ENCODE assay signal across 19 cellular contexts in genomic region chr4:140777894-140778293, GRCh38. TPM values are rescaled to one million over a fixed set of nuclear protein-coding genes. Genes with fewer than 3 reads are reported as not detected.
DNase-seq lines count a peak whose midpoint lies in the region; ATAC-seq and TF ChIP-seq lines count a peak whose summit lies in the region.
"Had no signal": no experiment of that assay in that cellular context is flagged by ENCODE, and none has a peak within 500 bp of the region (broad histone marks: within the 10 kb centered on the region; RNA-seq: fewer than 3 reads in every experiment).

No MANE protein-coding gene starts in this region.

- H3K4me3 Mint-ChIP-seq in stimulated activated naive B cell treated with anti-CD40 and anti-IgM and Interleukin-4, amounts not matched to agents 10 μg/mL and 1 μg/mL and 100 μg/mL, for 72 hours = no peak overlapping the region
- H3K4me3 Mint-ChIP-seq: T-cell had no signal

- H3K27ac Mint-ChIP-seq in stimulated activated naive B cell treated with anti-CD40 and anti-IgM and Interleukin-4, amounts not matched to agents 10 μg/mL and 1 μg/mL and 100 μg/mL, for 72 hours = no peak overlapping the region
- H3K27ac Mint-ChIP-seq: T-cell had no signal

- no peaks in the 10 kb centered on the region for H3K9me3 ChIP-seq in mucosa of descending colon
- H3K9me3 ChIP-seq: Peyer's patch had no signal

- H3K4me3 ChIP-seq in mucosa of descending colon = no peak overlapping the region
- H3K4me3 ChIP-seq: K562, Peyer's patch had no signal

- H3K9me3 Mint-ChIP-seq in stimulated activated naive B cell treated with anti-CD40 and anti-IgM and Interleukin-4, amounts not matched to agents 10 μg/mL and 1 μg/mL and 100 μg/mL, for 72 hours = peaks cover 0 to 2% of the 10 kb centered on the region in 2 donors
- H3K9me3 Mint-ChIP-seq: T-cell had no signal

- H3K27me3 Mint-ChIP-seq in stimulated activated naive B cell treated with anti-CD40 and anti-IgM and Interleukin-4, amounts not matched to agents 10 μg/mL and 1 μg/mL and 100 μg/mL, for 72 hours = no peaks in the 10 kb centered on the region

- TF ChIP-seq CTCF in mucosa of descending colon (IDR thresholded peaks at IDR 0.05) = no peak

- H3K4me1 ChIP-seq in mucosa of descending colon (ENCODE audit: low read depth) = no peaks in the 10 kb centered on the region
- H3K4me1 ChIP-seq: Peyer's patch had no signal

- peaks cover 10 to 11% of the 10 kb centered on the region in 2 donors for H3K4me1 Mint-ChIP-seq in stimulated activated naive B cell treated with anti-CD40 and anti-IgM and Interleukin-4, amounts not matched to agents 10 μg/mL and 1 μg/mL and 100 μg/mL, for 72 hours
- H3K4me1 Mint-ChIP-seq: T-cell had no signal

- H3K36me3 Mint-ChIP-seq in stimulated activated naive B cell treated with anti-CD40 and anti-IgM and Interleukin-4, amounts not matched to agents 10 μg/mL and 1 μg/mL and 100 μg/mL, for 72 hours = no peaks in the 10 kb centered on the region
- H3K36me3 Mint-ChIP-seq: T-cell had no signal

- ATAC-seq in GM19351 (IDR thresholded peaks at IDR 0.05; ENCODE audit: unreplicated experiment) (peak; percentile 56), HG02840 (IDR thresholded peaks at IDR 0.05; ENCODE audit: low FRiP score, unreplicated experiment) (peak; percentile 56), HG03432 (IDR thresholded peaks at IDR 0.05; ENCODE audit: unreplicated experiment) (peak; percentile 73), mucosa of descending colon (no peak)
- ATAC-seq in stimulated activated naive B cell treated with anti-CD40 and anti-IgM and Interleukin-4, amounts not matched to agents 10 μg/mL and 1 μg/mL and 100 μg/mL, for 72 hours (replicated peaks) = peak; percentile 55 to 75
- ATAC-seq: K562, Right ventricle myocardium inferior, T-cell had no signal

- DNase-seq in stimulated activated naive B cell treated with anti-CD40 and anti-IgM and Interleukin-4, amounts not matched to agents 10 μg/mL and 1 μg/mL and 100 μg/mL, for 72 hours = no peak
- DNase-seq in Kasumi-1 (lab: John Stamatoyannopoulos, UW) (no peak), mucosa of descending colon (no peak), COLO668 (lab: John Stamatoyannopoulos, UW; ENCODE audit: unreplicated experiment) (no peak), NCI-H1092 (lab: John Stamatoyannopoulos, UW) (no peak)
- DNase-seq: Calu3, DMS53, NCI-H1048, NCI-H2107, NCI-H226, NCI-H524 treated with DMSO at 0.1 percent for 48 hours, Peyer's patch, T-cell, T1000 had no signal

- intact Hi-C loops in mucosa of descending colon (cut with DNase I, micrococcal nuclease) = no loop called here

- H3K36me3 ChIP-seq in mucosa of descending colon (ENCODE audit: low read depth) = no peaks in the 10 kb centered on the region
- H3K36me3 ChIP-seq: Peyer's patch had no signal

RNA-seq across cellular contexts. Expression of gene TBC1D9, which starts 21.7 kb away (rescaled TPM):
- 10 to 100 TPM in 2 of 3 donors, 1 to 10 TPM in 1; 9.1 to 20.2 (median 11.6) TPM for total RNA-seq in mucosa of descending colon
